Comparison of ENCODE assay signal across 18 cellular contexts in the genomic region with DNA sequence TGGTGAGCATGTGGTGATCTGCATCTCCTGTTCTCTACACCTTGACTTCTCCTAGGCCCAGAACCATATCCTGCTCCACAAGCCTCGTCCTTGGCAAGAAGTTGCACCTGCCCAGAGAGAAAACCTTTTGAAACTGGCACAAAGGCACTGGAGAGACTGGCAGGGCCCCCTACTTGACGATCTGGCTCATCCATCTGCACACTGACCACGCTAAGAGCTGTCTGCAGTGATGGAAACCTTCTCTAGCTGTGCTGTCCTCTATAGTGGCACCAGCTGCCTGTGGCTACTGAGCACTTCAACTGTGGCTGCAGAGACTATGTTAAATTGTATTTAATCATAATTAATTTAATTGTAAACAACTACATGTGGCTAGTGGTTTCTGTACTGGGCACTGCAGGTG. TPM values are rescaled to one million over a fixed set of nuclear protein-coding genes. Genes with fewer than 3 reads are reported as not detected.
A peak's percentile ranks its signal among the peaks of the same experiment; 100 is the strongest.
DNase-seq lines count a peak whose midpoint lies in the region; ATAC-seq and TF ChIP-seq lines count a peak whose summit lies in the region.
"Had no signal": no experiment of that assay in that cellular context is flagged by ENCODE, and none has a peak within 500 bp of the region (broad histone marks: within the 10 kb centered on the region; RNA-seq: fewer than 3 reads in every experiment).

No MANE protein-coding gene starts in this region.

- H3K4me3 ChIP-seq in CD8-positive, alpha-beta T cell (ENCODE audit: low read depth, low read length), result no peak overlapping the region
- H3K4me3 ChIP-seq in GM12865 (ENCODE audit: low read depth, low read length) (peak overlapping the region; percentile 62), OCI-LY1 (ENCODE audit: low read depth, low read length, poor library complexity, severe bottlenecking) (no peak overlapping the region), suprapubic skin (no peak overlapping the region)
- H3K4me3 ChIP-seq: GM23248, upper lobe of right lung had no signal

- no peaks in the 10 kb centered on the region for H3K79me2 ChIP-seq in OCI-LY1 (ENCODE audit: insufficient read depth, low read length)

- H3K9ac ChIP-seq in OCI-LY1 (ENCODE audit: low read length), result peak overlapping the region; percentile 51
- H3K9ac ChIP-seq: GM23248 had no signal

- no peak overlapping the region for H2AFZ ChIP-seq in OCI-LY1 (ENCODE audit: low read length)
- H2AFZ ChIP-seq: GM23248 had no signal

- WGBS in suprapubic skin, result 76% methylated on average over 3 of the region's 3 CpGs

- H3K36me3 ChIP-seq in CD8-positive, alpha-beta T cell (ENCODE audit: insufficient read depth, low read length), result no peaks in the 10 kb centered on the region
- no peaks in the 10 kb centered on the region for H3K36me3 ChIP-seq in OCI-LY1 (ENCODE audit: insufficient read depth, low read length)
- H3K36me3 ChIP-seq in suprapubic skin, result no peaks in the 10 kb centered on the region
- H3K36me3 ChIP-seq: upper lobe of right lung had no signal

- H3K27me3 ChIP-seq in CD8-positive, alpha-beta T cell (ENCODE audit: insufficient read depth, low read length), result no peaks in the 10 kb centered on the region
- H3K27me3 ChIP-seq in OCI-LY1 (ENCODE audit: insufficient read depth, low read length) (no peaks in the 10 kb centered on the region), suprapubic skin (no peaks in the 10 kb centered on the region)
- H3K27me3 ChIP-seq: upper lobe of right lung had no signal

- H3K9me3 Mint-ChIP-seq in CD8-positive, alpha-beta T cell, result no peaks in the 10 kb centered on the region
- no peaks in the 10 kb centered on the region for H3K9me3 Mint-ChIP-seq in memory B cell
- H3K9me3 Mint-ChIP-seq: activated naive CD4-positive, alpha-beta T cell treated with anti-CD3 and anti-CD28 coated beads, Interleukin-2, amount 50 U/mL, for 24 hours; CD8-positive, alpha-beta memory T cell; effector memory CD8-positive, alpha-beta T cell had no signal

- H3K9me3 ChIP-seq in CD8-positive, alpha-beta T cell (ENCODE audit: low read length), result no peaks in the 10 kb centered on the region
- no peaks in the 10 kb centered on the region for H3K9me3 ChIP-seq in OCI-LY1 (ENCODE audit: low read length)
- no peaks in the 10 kb centered on the region for H3K9me3 ChIP-seq in suprapubic skin
- H3K9me3 ChIP-seq: upper lobe of right lung had no signal

- H3K4me1 Mint-ChIP-seq in CD8-positive, alpha-beta T cell (ENCODE audit: low read depth), result peaks cover 13% of the 10 kb centered on the region
- H3K4me1 Mint-ChIP-seq in memory B cell, result peaks cover 28% of the 10 kb centered on the region

- H3K36me3 Mint-ChIP-seq in CD8-positive, alpha-beta T cell, result no peaks in the 10 kb centered on the region
- H3K36me3 Mint-ChIP-seq in memory B cell, result no peaks in the 10 kb centered on the region
- H3K36me3 Mint-ChIP-seq: activated naive CD4-positive, alpha-beta T cell treated with anti-CD3 and anti-CD28 coated beads, Interleukin-2, amount 50 U/mL, for 24 hours; CD8-positive, alpha-beta memory T cell had no signal

- intact Hi-C loops in CD8-positive, alpha-beta T cell (cut with DNase I, micrococcal nuclease), result no loop called here

- POLR2A ChIA-PET in CD8-positive, alpha-beta T cell (lab: Charles Lee), result no interaction called here

- H3K27ac ChIP-seq in CD8-positive, alpha-beta T cell (ENCODE audit: low read depth, low read length), result no peak overlapping the region
- H3K27ac ChIP-seq in OCI-LY1 (ENCODE audit: low read depth, low read length, poor library complexity, severe bottlenecking) (peak overlapping the region; percentile 93), suprapubic skin (no peak overlapping the region)
- H3K27ac ChIP-seq: upper lobe of right lung had no signal

- DNase-seq in CD8-positive, alpha-beta T cell, result no peak
- DNase-seq in GM12865 (ENCODE audit: low read depth) (no peak), memory B cell (ENCODE audit: low spot score in 2 of 2) (no peak), suprapubic skin (ENCODE audit: low spot score in 2 of 2) (no peak), germinal center (ENCODE audit: low spot score) (no peak)
- DNase-seq in activated CD8-positive, alpha-beta memory T cell treated with anti-CD3 and anti-CD28 coated beads for 24 hours, result no peak
- DNase-seq: activated CD8-positive, alpha-beta memory T cell treated with anti-CD3 and anti-CD28 coated beads, Interleukin-2, amount 10 ng/mL, durations not matched to agents 7 days and 5 days; CD8-positive, alpha-beta memory T cell; effector memory CD8-positive, alpha-beta T cell; GM23248; NCI-H1048; NCI-H82; SIG-M5; stimulated activated CD4-positive, alpha-beta T cell treated with anti-CD3 and anti-CD28 coated beads, Interleukin-4, amount 100 ng/mL, for 1 hour; upper lobe of right lung had no signal

- TF ChIP-seq CTCF in CD8-positive, alpha-beta T cell (IDR thresholded peaks at IDR 0.05), result no peak
- no peak for TF ChIP-seq CTCF in GM12865 (IDR thresholded peaks at IDR 0.05; ENCODE audit: insufficient read depth, low read depth, low read length, missing control alignments)
- TF ChIP-seq CTCF in OCI-LY1 (IDR thresholded peaks at IDR 0.05; ENCODE audit: low read length), result no peak
- no peak for TF ChIP-seq CTCF in suprapubic skin (IDR thresholded peaks at IDR 0.05)

- H3K9me2 ChIP-seq in OCI-LY1 (ENCODE audit: low read depth, low read length), result no peaks in the 10 kb centered on the region

- TF ChIP-seq EP300 in suprapubic skin (IDR thresholded peaks at IDR 0.05), result no peak

- no peaks in the 10 kb centered on the region for H3K27me3 Mint-ChIP-seq in CD8-positive, alpha-beta T cell (ENCODE audit: low read depth)
- no peaks in the 10 kb centered on the region for H3K27me3 Mint-ChIP-seq in memory B cell
- H3K27me3 Mint-ChIP-seq: activated CD8-positive, alpha-beta memory T cell treated with anti-CD3 and anti-CD28 coated beads, Interleukin-2, amount 10 ng/mL, durations not matched to agents 7 days and 5 days; activated naive CD4-positive, alpha-beta T cell treated with anti-CD3 and anti-CD28 coated beads, Interleukin-2, amount 50 U/mL, for 24 hours; CD8-positive, alpha-beta memory T cell; effector memory CD8-positive, alpha-beta T cell had no signal

- peak overlapping the region; percentile 79 for H3K27ac Mint-ChIP-seq in CD8-positive, alpha-beta T cell
- H3K27ac Mint-ChIP-seq in memory B cell, result peak overlapping the region; percentile 95
- H3K27ac Mint-ChIP-seq: activated CD8-positive, alpha-beta memory T cell treated with anti-CD3 and anti-CD28 coated beads, Interleukin-2, amount 10 ng/mL, durations not matched to agents 7 days and 5 days; effector memory CD8-positive, alpha-beta T cell had no signal

- no peaks in the 10 kb centered on the region for H4K20me1 ChIP-seq in OCI-LY1 (ENCODE audit: insufficient read depth, low read length)

- CTCF ChIA-PET in CD8-positive, alpha-beta T cell (lab: Charles Lee), result interaction anchor here (1.5 kb wide), 1 partner anchor 10 kb away, joined by 3 read pairs; no protein-coding TSS in a partner anchor

- H3F3A ChIP-seq in OCI-LY1 (ENCODE audit: insufficient read depth, low read length), result no peaks in the 10 kb centered on the region

- no peak overlapping the region for H3K4me3 Mint-ChIP-seq in CD8-positive, alpha-beta T cell
- H3K4me3 Mint-ChIP-seq in memory B cell, result no peak overlapping the region
- H3K4me3 Mint-ChIP-seq: activated CD8-positive, alpha-beta memory T cell treated with anti-CD3 and anti-CD28 coated beads, Interleukin-2, amount 10 ng/mL, durations not matched to agents 7 days and 5 days; CD8-positive, alpha-beta memory T cell; effector memory CD8-positive, alpha-beta T cell had no signal

- ATAC-seq in CD8-positive, alpha-beta T cell, result no peak
- ATAC-seq in memory B cell (ENCODE audit: low read depth) (no peak), HG02870 (IDR thresholded peaks at IDR 0.05; ENCODE audit: unreplicated experiment) (no peak)
- ATAC-seq: activated CD8-positive, alpha-beta memory T cell treated with anti-CD3 and anti-CD28 coated beads, Interleukin-2, amount 10 ng/mL, durations not matched to agents 7 days and 5 days; effector memory CD8-positive, alpha-beta T cell; upper lobe of right lung had no signal

- TF ChIP-seq POLR2A in suprapubic skin (IDR thresholded peaks at IDR 0.05), result no peak

- H3K4me2 ChIP-seq in OCI-LY1 (ENCODE audit: low read length), result peak overlapping the region; percentile 45; the same call in 1 of the 2 replicates

- no peaks in the 10 kb centered on the region for H3K4me1 ChIP-seq in CD8-positive, alpha-beta T cell (ENCODE audit: insufficient read depth, low read length)
- H3K4me1 ChIP-seq in OCI-LY1 (ENCODE audit: insufficient read depth, low read length, severe bottlenecking), result peaks cover 53% of the 10 kb centered on the region
- H3K4me1 ChIP-seq in suprapubic skin, result peaks cover 18% of the 10 kb centered on the region

RNA-seq across cellular contexts. Expression of gene SRP14, which starts 26.2 kb away (rescaled TPM):
- total RNA-seq in CD8-positive, alpha-beta T cell, result 100 to 1,000 TPM; 133 to 135 TPM
- 100 to 1,000 TPM; 161 to 218 (median 170) TPM for total RNA-seq in suprapubic skin

RNA-seq across cellular contexts. Expression of gene BMF, which starts 43.5 kb away (rescaled TPM):
- 10 to 100 TPM in 1 of 2 experiments, 1 to 10 TPM in 1; 9.6 to 11.2 TPM for total RNA-seq in CD8-positive, alpha-beta T cell
- 10 to 100 TPM in 2 of 4 donors, 1 to 10 TPM in 2; 2.6 to 11.1 (median 9.8) TPM for total RNA-seq in suprapubic skin
